ENCODE assay signal across 8 cellular contexts in the genomic region with DNA sequence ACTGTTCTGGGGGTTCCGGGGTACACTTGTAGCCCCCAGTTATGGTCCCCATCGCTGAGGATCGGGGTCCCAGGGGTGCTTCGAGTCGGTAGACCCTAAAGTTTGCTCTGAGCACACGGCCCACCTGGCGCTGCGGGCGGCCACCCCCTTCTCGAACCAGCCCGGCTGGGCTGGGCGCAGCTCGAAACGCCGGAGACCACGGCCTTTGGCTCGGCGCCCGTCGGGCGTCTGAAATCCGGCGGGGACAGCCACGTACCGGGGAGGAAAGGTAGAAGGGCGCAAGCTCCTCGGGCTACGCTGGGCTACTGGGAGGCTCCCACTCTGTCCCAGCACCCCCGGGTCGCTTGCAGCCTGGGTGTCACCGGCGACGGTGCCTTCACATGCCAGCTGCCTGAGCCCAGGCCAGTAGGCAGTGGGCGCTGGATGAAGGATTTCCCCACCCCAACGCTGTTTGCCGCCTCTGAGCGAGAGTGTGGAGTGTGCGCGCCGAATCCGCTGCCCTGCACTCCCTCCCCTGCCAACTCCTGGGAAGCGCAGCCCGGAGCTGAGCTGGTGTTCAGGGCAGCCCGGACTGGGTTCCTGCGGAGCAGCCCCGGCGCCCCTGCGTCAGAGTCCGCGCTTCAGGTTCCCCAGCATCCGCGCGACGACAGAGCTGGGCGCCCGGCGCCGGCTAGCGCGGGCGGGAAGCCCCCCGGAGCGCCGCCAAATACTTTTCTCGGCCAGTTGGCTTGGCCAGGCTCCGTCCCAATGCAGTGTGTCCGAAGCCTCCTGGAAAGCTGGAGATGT. TPM values are rescaled to one million over a fixed set of nuclear protein-coding genes. Genes with fewer than 3 reads are reported as not detected.
DNase-seq lines count a peak whose midpoint lies in the region; ATAC-seq, FAIRE-seq and TF ChIP-seq lines count a peak whose summit lies in the region.

No MANE protein-coding gene starts in this region.

- H4K20me1 ChIP-seq in HepG2 (ENCODE audit: insufficient read depth, low read length), result no peaks in the 10 kb centered on the region

- ATAC-seq in HepG2, result peak; percentile 64
- peak; percentile 29 for ATAC-seq in stimulated activated naive CD8-positive, alpha-beta T cell treated with anti-CD3 and anti-CD28 coated beads, Interleukin-15, Interleukin-2, amounts not matched to agents 100 U/mL and 50 U/mL, for 24 hours
- ATAC-seq in HG03571 (IDR thresholded peaks at IDR 0.05; ENCODE audit: unreplicated experiment), result no peak

- DNase-seq in NCI-H1417 (lab: John Stamatoyannopoulos, UW), result peak; percentile 38 to 53 (median 44)
- no peak for DNase-seq in NCI-H1417 treated with DMSO at 0.1 percent for 48 hours (lab: John Stamatoyannopoulos, UW)
- DNase-seq in RPMI7951 (ENCODE audit: low read depth), result peak; percentile 58
- DNase-seq in choroid plexus epithelial cell (ENCODE audit: low read depth), result peak; percentile 44
- no peak for DNase-seq in HepG2 (ENCODE audit: low spot score)
- DNase-seq in stimulated activated naive CD8-positive, alpha-beta T cell treated with anti-CD3 and anti-CD28 coated beads, Interleukin-15, Interleukin-2, amounts not matched to agents 100 U/mL and 50 U/mL, for 24 hours, result peak; percentile 14
- DNase-seq in T-helper 9 cell, result no peak

- no peak for TF ChIP-seq EP300 in HepG2 (IDR thresholded peaks at IDR 0.05; ENCODE audit: low read depth in 2 of 2, low read length in 2 of 2)
- no peak for TF ChIP-seq EP300 in HepG2 (CRISPR knock-in tag; IDR thresholded peaks at IDR 0.05; ENCODE audit: borderline replicate concordance)

- TF ChIP-seq POLR2A in HepG2 (IDR thresholded peaks at IDR 0.05; ENCODE audit: insufficient read depth in 1 of 2, low read depth in 2 of 2, low read length in 2 of 2), result no peak

- H3K4me1 ChIP-seq in HepG2 (ENCODE audit: insufficient read depth, low read length), result peaks cover 23% of the 10 kb centered on the region; the same call in 1 of the 2 replicates

- H3K4me2 ChIP-seq in HepG2 (ENCODE audit: low read depth, low read length), result peak overlapping the region; percentile 47; the same call in 1 of the 2 replicates

- no peak overlapping the region for H3K27ac ChIP-seq in HepG2 (ENCODE audit: extremely low read length, insufficient read depth, low read length)

- WGBS in HepG2 (ENCODE audit: low lambda C conversion rate), result no CpG with 5 or more reads among the region's 67 CpGs

- H3K4me3 ChIP-seq in choroid plexus epithelial cell (ENCODE audit: low read depth, low read length) (peak overlapping the region; percentile 69), HepG2 (replicated peaks in 1 of 3; ENCODE audit: insufficient read depth in 1 of 3, low read depth in 2 of 3, low read length in 3 of 3) (peak overlapping the region in 2 of 3 experiments; percentile 9 to 64; a peak in 2 of 6 replicates)

- FAIRE-seq in HepG2 (lab: Jason Lieb, UNC), result no peak

- no peaks in the 10 kb centered on the region for H3K79me2 ChIP-seq in HepG2 (ENCODE audit: insufficient read depth, low read length)

- in situ Hi-C loops in HepG2 (cut with HindIII; ENCODE audit: extremely low pct_ligation_motif_present, low pct_unique_long_range_greater_than_20kb), result loop anchor here (25.0 kb wide), 1 partner anchor 401 kb away; no protein-coding TSS in a partner anchor

- peaks cover 10 to 42% of the 10 kb centered on the region in 2 experiments; a peak in 4 of 5 replicates for H3K27me3 ChIP-seq in HepG2 (ENCODE audit: control insufficient read depth in 1 of 2, insufficient read depth in 2 of 2, low read length in 2 of 2)

- no peak overlapping the region for H2AFZ ChIP-seq in HepG2 (ENCODE audit: low read length)

- TF ChIP-seq CTCF in choroid plexus epithelial cell (conservative IDR thresholded peaks at IDR 0.05; ENCODE audit: low read depth, low read length) (peak; percentile 28), HepG2 (CRISPR knock-in tag; IDR thresholded peaks at IDR 0.05) (no peak)

- POLR2A ChIA-PET in HepG2 (lab: Yijun Ruan, JAX), result no interaction called here

- no peaks in the 10 kb centered on the region for H3K36me3 ChIP-seq in HepG2 (replicated peaks in 1 of 2; ENCODE audit: control insufficient read depth in 1 of 2, insufficient read depth in 2 of 2, low read length in 2 of 2)

- no peak overlapping the region for H3K9ac ChIP-seq in HepG2 (ENCODE audit: insufficient read depth, low read depth, low read length)

- no TSS peak for BruUV-seq in HepG2 (replicated peaks; lab: Mats Ljungman, UMichigan)

- CTCF ChIA-PET in HepG2 (lab: Yijun Ruan, JAX; ENCODE audit: low intra/inter-chr PET ratio, low total read pairs), result no interaction called here

- intact Hi-C loops in HepG2 (cut with micrococcal nuclease; ENCODE audit: unreplicated experiment), result no loop called here

- H3K9me3 ChIP-seq in HepG2 (ENCODE audit: low read length), result no peaks in the 10 kb centered on the region

- TF ChIP-seq RAD21 in HepG2 (CRISPR knock-in tag; IDR thresholded peaks at IDR 0.05), result no peak

TF ChIP-seq in HepG2, 621 proteins besides CTCF, POLR2A, EP300 and RAD21 (continues in another document):
- TF ChIP-seq, protein P1, sequence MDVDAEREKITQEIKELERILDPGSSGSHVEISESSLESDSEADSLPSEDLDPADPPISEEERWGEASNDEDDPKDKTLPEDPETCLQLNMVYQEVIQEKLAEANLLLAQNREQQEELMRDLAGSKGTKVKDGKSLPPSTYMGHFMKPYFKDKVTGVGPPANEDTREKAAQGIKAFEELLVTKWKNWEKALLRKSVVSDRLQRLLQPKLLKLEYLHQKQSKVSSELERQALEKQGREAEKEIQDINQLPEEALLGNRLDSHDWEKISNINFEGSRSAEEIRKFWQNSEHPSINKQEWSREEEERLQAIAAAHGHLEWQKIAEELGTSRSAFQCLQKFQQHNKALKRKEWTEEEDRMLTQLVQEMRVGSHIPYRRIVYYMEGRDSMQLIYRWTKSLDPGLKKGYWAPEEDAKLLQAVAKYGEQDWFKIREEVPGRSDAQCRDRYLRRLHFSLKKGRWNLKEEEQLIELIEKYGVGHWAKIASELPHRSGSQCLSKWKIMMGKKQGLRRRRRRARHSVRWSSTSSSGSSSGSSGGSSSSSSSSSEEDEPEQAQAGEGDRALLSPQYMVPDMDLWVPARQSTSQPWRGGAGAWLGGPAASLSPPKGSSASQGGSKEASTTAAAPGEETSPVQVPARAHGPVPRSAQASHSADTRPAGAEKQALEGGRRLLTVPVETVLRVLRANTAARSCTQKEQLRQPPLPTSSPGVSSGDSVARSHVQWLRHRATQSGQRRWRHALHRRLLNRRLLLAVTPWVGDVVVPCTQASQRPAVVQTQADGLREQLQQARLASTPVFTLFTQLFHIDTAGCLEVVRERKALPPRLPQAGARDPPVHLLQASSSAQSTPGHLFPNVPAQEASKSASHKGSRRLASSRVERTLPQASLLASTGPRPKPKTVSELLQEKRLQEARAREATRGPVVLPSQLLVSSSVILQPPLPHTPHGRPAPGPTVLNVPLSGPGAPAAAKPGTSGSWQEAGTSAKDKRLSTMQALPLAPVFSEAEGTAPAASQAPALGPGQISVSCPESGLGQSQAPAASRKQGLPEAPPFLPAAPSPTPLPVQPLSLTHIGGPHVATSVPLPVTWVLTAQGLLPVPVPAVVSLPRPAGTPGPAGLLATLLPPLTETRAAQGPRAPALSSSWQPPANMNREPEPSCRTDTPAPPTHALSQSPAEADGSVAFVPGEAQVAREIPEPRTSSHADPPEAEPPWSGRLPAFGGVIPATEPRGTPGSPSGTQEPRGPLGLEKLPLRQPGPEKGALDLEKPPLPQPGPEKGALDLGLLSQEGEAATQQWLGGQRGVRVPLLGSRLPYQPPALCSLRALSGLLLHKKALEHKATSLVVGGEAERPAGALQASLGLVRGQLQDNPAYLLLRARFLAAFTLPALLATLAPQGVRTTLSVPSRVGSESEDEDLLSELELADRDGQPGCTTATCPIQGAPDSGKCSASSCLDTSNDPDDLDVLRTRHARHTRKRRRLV (CRISPR knock-in tag; IDR thresholded peaks at IDR 0.05), result no peak
- no peak for TF ChIP-seq GATAD2A (CRISPR knock-in tag; IDR thresholded peaks at IDR 0.05)
- TF ChIP-seq ARNTL (CRISPR knock-in tag; IDR thresholded peaks at IDR 0.05), result no peak

RNA-seq across cellular contexts. Expression of gene MAMLD1, which starts 0.6 kb away (rescaled TPM):
- 3.4 and 5.2 TPM in 2 replicates for total RNA-seq in RPMI7951 (2014; rRNA removed; shearing (Covaris generic))
- total RNA-seq in HepG2 (2016; rRNA removed; fragmentation: Illumina TruSeq; extraction: Trizol), result not detected in 2 replicates
- not detected in 2 replicates for total RNA-seq in HepG2 (2016; cell fraction: cytosol; rRNA removed; fragmentation: Illumina TruSeq; extraction: Trizol; ENCODE audit: low read depth)
- 0.06 TPM in 1 of 2 replicates, not detected in the other for total RNA-seq in HepG2 (2016; cell fraction: insoluble cytoplasmic fraction; rRNA removed; fragmentation: Illumina TruSeq; extraction: Trizol)
- total RNA-seq in HepG2 (2016; cell fraction: membrane; rRNA removed; fragmentation: Illumina TruSeq; extraction: Trizol), result not detected in 2 replicates
- not detected in 2 replicates for total RNA-seq in HepG2 (2016; cell fraction: nucleus; rRNA removed; fragmentation: Illumina TruSeq; extraction: Trizol)
- 0.01 TPM in 1 of 2 replicates, not detected in the other for polyA plus RNA-seq in HepG2 (2011; rRNA removed)
- not detected in 2 replicates for polyA plus RNA-seq in HepG2 (2011; cell fraction: cytosol; rRNA removed)
- 0.05 TPM in 1 of 2 replicates, not detected in the other for polyA plus RNA-seq in HepG2 (2011; cell fraction: nucleus; rRNA removed)
- polyA plus RNA-seq in HepG2 (2012), result not detected in 2 replicates
- polyA plus RNA-seq in HepG2 (2016; cell fraction: cytosol; fragmentation: Illumina TruSeq; extraction: Trizol; ENCODE audit: low read depth), result 0.03 TPM in 1 of 2 replicates, not detected in the other
- not detected in 2 replicates for polyA plus RNA-seq in HepG2 (2016; cell fraction: insoluble cytoplasmic fraction; fragmentation: Illumina TruSeq; extraction: Trizol; ENCODE audit: low read depth)
- polyA plus RNA-seq in HepG2 (2016; cell fraction: membrane; fragmentation: Illumina TruSeq; extraction: Trizol; ENCODE audit: low read depth), result not detected in 2 replicates
- polyA plus RNA-seq in HepG2 (2016; cell fraction: nucleus; fragmentation: Illumina TruSeq; extraction: Trizol; ENCODE audit: insufficient read depth, low read depth), result 0.20 TPM in 1 of 2 replicates, not detected in the other
- polyA minus RNA-seq in HepG2 (2011; rRNA and poly(A)+ RNA removed; ENCODE audit: low replicate concordance), result 6.9 TPM in 1 of 2 replicates, not detected in the other
- not detected in 2 replicates for polyA minus RNA-seq in HepG2 (2011; cell fraction: cytosol; rRNA and poly(A)+ RNA removed)
- polyA minus RNA-seq in HepG2 (2011; cell fraction: nucleus; rRNA and poly(A)+ RNA removed), result 0.13 TPM in 1 of 2 replicates, not detected in the other

Comparison
In these comparisons a context has a peak if more than half of its experiments do, and no peak if none do; other contexts are left out.
1. DNase-seq: peak in NCI-H1417 (3 of 3), RPMI7951 (single experiment), choroid plexus epithelial cell (single experiment) and stimulated activated naive CD8-positive, alpha-beta T cell treated with anti-CD3 and anti-CD28 coated beads, Interleukin-15, Interleukin-2, amounts not matched to agents 100 U/mL and 50 U/mL, for 24 hours (single experiment); none in NCI-H1417 treated with DMSO at 0.1 percent for 48 hours (single experiment), HepG2 (single experiment) and T-helper 9 cell (single experiment).